8 cellular contexts compared by ENCODE assay signal in the genomic region with DNA sequence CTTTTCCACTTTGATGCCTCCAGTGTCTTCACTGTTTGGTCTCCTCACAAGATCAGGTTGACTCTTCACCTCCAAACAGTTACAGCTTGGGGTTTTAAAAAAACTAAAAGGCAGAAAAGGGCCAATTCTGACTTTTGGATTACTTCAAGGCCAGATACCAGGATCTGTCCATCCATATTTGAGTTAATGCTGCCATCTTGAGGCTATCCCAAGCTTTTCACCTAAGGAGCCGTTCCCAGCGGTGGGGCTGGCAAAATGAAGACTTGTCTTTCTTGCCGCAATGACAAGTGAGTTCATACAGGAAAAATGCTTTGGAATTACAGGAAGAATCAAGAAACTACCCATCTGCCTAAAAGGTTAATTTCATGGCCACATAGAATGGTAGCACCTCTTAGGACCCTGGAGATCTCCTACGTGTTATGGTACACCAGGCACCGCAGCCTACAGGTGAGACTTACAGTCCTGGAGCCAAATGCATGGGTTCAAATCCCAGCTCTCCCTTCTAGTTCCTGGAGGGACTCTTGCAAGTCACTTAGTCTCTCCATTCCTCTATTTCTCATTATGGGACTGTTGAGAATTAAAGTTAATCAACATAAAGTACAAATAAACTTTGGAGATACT. TPM values are rescaled to one million over a fixed set of nuclear protein-coding genes. Genes with fewer than 3 reads are reported as not detected.
DNase-seq lines count a peak whose midpoint lies in the region; ATAC-seq and TF ChIP-seq lines count a peak whose summit lies in the region.

No MANE protein-coding gene starts in this region.

- no peaks in the 10 kb centered on the region for H3K36me3 Mint-ChIP-seq in HFFc6 (ENCODE audit: low read depth)

- H3K4me3 ChIP-seq in liver (ENCODE audit: low read depth in 1 of 3, low read length in 3 of 3): no peak overlapping the region

- no peak overlapping the region for H3K27ac Mint-ChIP-seq in stimulated activated naive CD8-positive, alpha-beta T cell treated with anti-CD3 and anti-CD28 coated beads, Interleukin-15, amount 100 ng/mL, for 72 hours
- H3K27ac Mint-ChIP-seq in HFFc6: no peak overlapping the region

- ATAC-seq in stimulated activated naive CD8-positive, alpha-beta T cell treated with anti-CD3 and anti-CD28 coated beads, Interleukin-15, amount 100 ng/mL, for 72 hours: peak; percentile 52
- no peak for ATAC-seq in stimulated activated naive CD8-positive, alpha-beta T cell treated with anti-CD3 and anti-CD28 coated beads, Interleukin-15, Interleukin-2, amounts not matched to agents 100 U/mL and 50 U/mL, for 24 hours
- no peak for ATAC-seq in GM21825 (IDR thresholded peaks at IDR 0.05; ENCODE audit: unreplicated experiment)

- H3K4me1 Mint-ChIP-seq in stimulated activated naive CD8-positive, alpha-beta T cell treated with anti-CD3 and anti-CD28 coated beads, Interleukin-15, amount 100 ng/mL, for 72 hours: no peaks in the 10 kb centered on the region
- peaks cover 34% of the 10 kb centered on the region for H3K4me1 Mint-ChIP-seq in HFFc6 (ENCODE audit: low read depth)

- 40% methylated on average over 5 of the region's 5 CpGs for WGBS in liver

- TF ChIP-seq CTCF in HFFc6 (IDR thresholded peaks at IDR 0.05) (peak; percentile 84), liver (IDR thresholded peaks at IDR 0.05; ENCODE audit: low read depth, low read length, missing input control) (peak; percentile 51)

- H3K27ac ChIP-seq in liver (ENCODE audit: low read depth in 1 of 2, low read length in 2 of 2): no peak overlapping the region

- H3K27me3 ChIP-seq in liver (ENCODE audit: control insufficient read depth in 4 of 4, insufficient read depth in 4 of 4, low read length in 3 of 4): no peaks in the 10 kb centered on the region

- H3K4me1 ChIP-seq in liver (ENCODE audit: control insufficient read depth in 4 of 4, insufficient read depth in 4 of 4, low read length in 3 of 4): no peaks in the 10 kb centered on the region

- no peaks in the 10 kb centered on the region for H3K27me3 Mint-ChIP-seq in stimulated activated naive CD8-positive, alpha-beta T cell treated with anti-CD3 and anti-CD28 coated beads, Interleukin-15, amount 100 ng/mL, for 72 hours
- no peaks in the 10 kb centered on the region for H3K27me3 Mint-ChIP-seq in HFFc6 (ENCODE audit: insufficient read depth)

- H3K36me3 ChIP-seq in liver (ENCODE audit: control insufficient read depth in 4 of 4, insufficient read depth in 3 of 4, low read depth in 1 of 4, low read length in 3 of 4): no peaks in the 10 kb centered on the region

- TF ChIP-seq RAD21 in liver (IDR thresholded peaks at IDR 0.05): peak; percentile 75 to 80

- H3K9me3 ChIP-seq in liver (ENCODE audit: control insufficient read depth in 4 of 4, low read length in 3 of 4): no peaks in the 10 kb centered on the region

- no peak for DNase-seq in stimulated activated naive CD8-positive, alpha-beta T cell treated with anti-CD3 and anti-CD28 coated beads, Interleukin-15, amount 100 ng/mL, for 72 hours
- no peak for DNase-seq in stimulated activated naive CD8-positive, alpha-beta T cell treated with anti-CD3 and anti-CD28 coated beads, Interleukin-15, Interleukin-2, amounts not matched to agents 100 U/mL and 50 U/mL, for 24 hours
- DNase-seq in HFFc6: peak; percentile 59
- peak; percentile 60 for DNase-seq in NCI-H69 (lab: John Stamatoyannopoulos, UW)
- peak; percentile 48 for DNase-seq in cerebellum (ENCODE audit: low spot score)
- no peak for DNase-seq in activated CD4-positive, CD25-positive, alpha-beta regulatory T cell (lab: John Stamatoyannopoulos, UW)

- H3K9me3 Mint-ChIP-seq in stimulated activated naive CD8-positive, alpha-beta T cell treated with anti-CD3 and anti-CD28 coated beads, Interleukin-15, amount 100 ng/mL, for 72 hours: no peaks in the 10 kb centered on the region
- no peaks in the 10 kb centered on the region for H3K9me3 Mint-ChIP-seq in HFFc6

- H3K9ac ChIP-seq in liver (ENCODE audit: low read depth in 1 of 2, low read length in 2 of 2): no peak overlapping the region

- no peak overlapping the region for H3K4me3 Mint-ChIP-seq in stimulated activated naive CD8-positive, alpha-beta T cell treated with anti-CD3 and anti-CD28 coated beads, Interleukin-15, amount 100 ng/mL, for 72 hours
- H3K4me3 Mint-ChIP-seq in HFFc6: no peak overlapping the region

TF ChIP-seq in liver, 16 proteins besides CTCF, POLR2A, EP300 and RAD21:
- no peak for TF ChIP-seq JUND (IDR thresholded peaks at IDR 0.05)
- no peak for TF ChIP-seq SP1 (IDR thresholded peaks at IDR 0.05)
- TF ChIP-seq, protein P1, sequence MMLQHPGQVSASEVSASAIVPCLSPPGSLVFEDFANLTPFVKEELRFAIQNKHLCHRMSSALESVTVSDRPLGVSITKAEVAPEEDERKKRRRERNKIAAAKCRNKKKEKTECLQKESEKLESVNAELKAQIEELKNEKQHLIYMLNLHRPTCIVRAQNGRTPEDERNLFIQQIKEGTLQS (IDR thresholded peaks at IDR 0.05): no peak
- no peak for TF ChIP-seq FOXA1 (IDR thresholded peaks at IDR 0.05)
- TF ChIP-seq, protein P2, sequence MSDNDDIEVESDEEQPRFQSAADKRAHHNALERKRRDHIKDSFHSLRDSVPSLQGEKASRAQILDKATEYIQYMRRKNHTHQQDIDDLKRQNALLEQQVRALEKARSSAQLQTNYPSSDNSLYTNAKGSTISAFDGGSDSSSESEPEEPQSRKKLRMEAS (IDR thresholded peaks at IDR 0.05): no peak
- no peak for TF ChIP-seq RXRA (IDR thresholded peaks at IDR 0.05)
- no peak for TF ChIP-seq YY1 (IDR thresholded peaks at IDR 0.05)
- TF ChIP-seq EGR1 (IDR thresholded peaks at IDR 0.05; ENCODE audit: low read depth in 2 of 2): no peak
- no peak for TF ChIP-seq GABPA (IDR thresholded peaks at IDR 0.05 in 1 of 2, conservative IDR thresholded peaks at IDR 0.05 in 1 of 2)
- TF ChIP-seq FOXA2 (IDR thresholded peaks at IDR 0.05): no peak
- no peak for TF ChIP-seq HNF4G (IDR thresholded peaks at IDR 0.05)
- TF ChIP-seq, protein P3, sequence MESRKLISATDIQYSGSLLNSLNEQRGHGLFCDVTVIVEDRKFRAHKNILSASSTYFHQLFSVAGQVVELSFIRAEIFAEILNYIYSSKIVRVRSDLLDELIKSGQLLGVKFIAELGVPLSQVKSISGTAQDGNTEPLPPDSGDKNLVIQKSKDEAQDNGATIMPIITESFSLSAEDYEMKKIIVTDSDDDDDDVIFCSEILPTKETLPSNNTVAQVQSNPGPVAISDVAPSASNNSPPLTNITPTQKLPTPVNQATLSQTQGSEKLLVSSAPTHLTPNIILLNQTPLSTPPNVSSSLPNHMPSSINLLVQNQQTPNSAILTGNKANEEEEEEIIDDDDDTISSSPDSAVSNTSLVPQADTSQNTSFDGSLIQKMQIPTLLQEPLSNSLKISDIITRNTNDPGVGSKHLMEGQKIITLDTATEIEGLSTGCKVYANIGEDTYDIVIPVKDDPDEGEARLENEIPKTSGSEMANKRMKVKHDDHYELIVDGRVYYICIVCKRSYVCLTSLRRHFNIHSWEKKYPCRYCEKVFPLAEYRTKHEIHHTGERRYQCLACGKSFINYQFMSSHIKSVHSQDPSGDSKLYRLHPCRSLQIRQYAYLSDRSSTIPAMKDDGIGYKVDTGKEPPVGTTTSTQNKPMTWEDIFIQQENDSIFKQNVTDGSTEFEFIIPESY (IDR thresholded peaks at IDR 0.05): no peak

RNA-seq across cellular contexts. Expression of a gene that starts 6.0 kb away (rescaled TPM):
- under 1 TPM in 1 of 6 experiments, not detected in 5; 0.31 TPM for total RNA-seq in HFFc6 (2021; fragmentation: NEBNext Ultra II Directional; extraction: Animal tissue kit (Norgen Biotek cat#: 25700))
- total RNA-seq in cerebellum: not detected
- not detected for total RNA-seq in liver
- polyA plus RNA-seq in liver: not detected

Comparison
In these comparisons a context has a peak if more than half of its experiments do, and no peak if none do; other contexts are left out.
1. DNase-seq: peak in HFFc6 (single experiment), NCI-H69 (single experiment) and cerebellum (single experiment); none in stimulated activated naive CD8-positive, alpha-beta T cell treated with anti-CD3 and anti-CD28 coated beads, Interleukin-15, amount 100 ng/mL, for 72 hours (0 of 2), stimulated activated naive CD8-positive, alpha-beta T cell treated with anti-CD3 and anti-CD28 coated beads, Interleukin-15, Interleukin-2, amounts not matched to agents 100 U/mL and 50 U/mL, for 24 hours (single experiment) and activated CD4-positive, CD25-positive, alpha-beta regulatory T cell (0 of 4).